ENCODE assay signal across 5 cellular contexts in the genomic region with DNA sequence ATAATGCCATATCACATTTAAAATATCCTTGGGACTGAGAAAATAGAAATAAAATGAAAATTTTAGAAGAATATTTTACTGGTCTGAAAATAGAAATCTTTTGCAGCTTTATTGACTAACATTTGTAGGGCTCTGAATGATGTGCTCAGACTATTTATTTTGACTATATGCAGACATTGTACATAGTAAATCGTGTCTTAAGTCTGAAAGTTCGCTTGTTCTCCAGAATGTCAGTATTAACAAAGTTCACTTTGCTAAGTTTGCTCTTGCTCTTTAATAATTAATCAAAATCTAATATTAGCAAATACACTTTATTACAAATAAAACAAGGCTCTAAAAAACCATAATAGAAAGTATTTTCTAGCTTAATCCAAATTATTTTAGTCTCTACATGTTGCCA.
"Had no signal": no experiment of that assay in that cellular context is flagged by ENCODE, and none has a peak within 500 bp of the region (broad histone marks: within the 10 kb centered on the region; RNA-seq: fewer than 3 reads in every experiment).

No MANE protein-coding gene starts in this region.

- ATAC-seq: HepG2, K562 had no signal

- DNase-seq: IMR-90, KBM-7, KG1 had no signal
